Comparison of ENCODE assay signal across 16 cellular contexts in genomic region chr20:4036351-4036750, GRCh38.
"Had no signal": no experiment of that assay in that cellular context is flagged by ENCODE, and none has a peak within 500 bp of the region (broad histone marks: within the 10 kb centered on the region; RNA-seq: fewer than 3 reads in every experiment).

No MANE protein-coding gene starts in this region.

- H3K27ac ChIP-seq: esophagus muscularis mucosa, thyroid gland, vagina, VCaP had no signal

- ATAC-seq: left colon, mucosa of descending colon had no signal

- DNase-seq: activated effector memory CD4-positive, alpha-beta T cell treated with Interleukin-2 at 50 U/mL for 16 hours; activated naive CD8-positive, alpha-beta T cell treated with anti-CD3 and anti-CD28 coated beads, Interleukin-2, amount 10 ng/mL, durations not matched to agents 7 days and 5 days; activated T-cell treated with anti-CD3 and anti-CD28 coated beads, Interleukin-2, amount 50 U/mL, for 1 hour; aorta; immature natural killer cell; left colon; mucosa of descending colon; nephron progenitor cell; stimulated activated CD4-positive, alpha-beta T cell treated with anti-CD3 and anti-CD28 coated beads, Interleukin-15, amount 100 ng/mL, for 24 hours; stimulated activated CD4-positive, alpha-beta T cell treated with anti-CD3 and anti-CD28 coated beads, Interleukin-4, amount 100 ng/mL, for 24 hours; SW 1271; thyroid gland had no signal

- H3K36me3 Mint-ChIP-seq: immature natural killer cell had no signal

- H3K9me3 Mint-ChIP-seq: immature natural killer cell had no signal

- H3K4me3 ChIP-seq: breast epithelium, esophagus muscularis mucosa, mucosa of descending colon, thyroid gland, vagina had no signal

- H3K36me3 ChIP-seq: breast epithelium, esophagus muscularis mucosa, thyroid gland, vagina had no signal

- H3K9me3 ChIP-seq: breast epithelium, esophagus muscularis mucosa, mucosa of descending colon, thyroid gland, vagina had no signal

- H3K4me3 Mint-ChIP-seq: activated naive CD8-positive, alpha-beta T cell treated with anti-CD3 and anti-CD28 coated beads, Interleukin-2, amount 10 ng/mL, durations not matched to agents 7 days and 5 days; nephron progenitor cell had no signal

- H3K27me3 ChIP-seq: breast epithelium, thyroid gland, vagina had no signal

- H3K27ac Mint-ChIP-seq: activated naive CD8-positive, alpha-beta T cell treated with anti-CD3 and anti-CD28 coated beads, Interleukin-2, amount 10 ng/mL, durations not matched to agents 7 days and 5 days; nephron progenitor cell had no signal
